28 cellular contexts compared by ENCODE assay signal in genomic region chr12:90290980-90291975, GRCh38.
DNase-seq lines count a peak whose midpoint lies in the region; ATAC-seq and TF ChIP-seq lines count a peak whose summit lies in the region.
"Had no signal": no experiment of that assay in that cellular context is flagged by ENCODE, and none has a peak within 500 bp of the region (broad histone marks: within the 10 kb centered on the region; RNA-seq: fewer than 3 reads in every experiment).

No MANE protein-coding gene starts in this region.

- intact Hi-C loops in left cardiac atrium (cut with DNase I) (no loop called here), Right ventricle myocardium inferior (cut with DNase I) (no loop called here), spleen (cut with DNase I; ENCODE audit: low total_unique reads) (no loop called here), psoas muscle (cut with DNase I) (loop anchor here in 1 of 2 donors (5.0 kb wide), 1 partner anchor 1901 kb away; no protein-coding TSS in a partner anchor)

- no peak for DNase-seq in left cardiac atrium
- no peak for DNase-seq in Right ventricle myocardium inferior (ENCODE audit: missing footprints)
- DNase-seq in fibroblast of pulmonary artery (ENCODE audit: low read depth): peak; percentile 29
- DNase-seq in medulla oblongata (ENCODE audit: extremely low spot score): peak; percentile 15
- no peak for DNase-seq in spleen
- no peak for DNase-seq in psoas muscle
- no peak for DNase-seq in MG63
- DNase-seq in NCI-H82 treated with DMSO at 0.1 percent for 48 hours (lab: John Stamatoyannopoulos, UW; ENCODE audit: unreplicated experiment): no peak
- DNase-seq: activated CD4-positive, alpha-beta memory T cell treated with anti-CD3 and anti-CD28 coated beads, Interleukin-2, amount 10 ng/mL, durations not matched to agents 7 days and 5 days; activated CD8-positive, alpha-beta memory T cell treated with anti-CD3 and anti-CD28 coated beads, Interleukin-2, amount 50 U/mL, for 4 hours; activated naive CD4-positive, alpha-beta T cell treated with anti-CD3 and anti-CD28 coated beads for 36 hours; body of pancreas; Calu3; cerebellar nuclear complex; dorsolateral prefrontal cortex; H7; KBM-7; naive thymus-derived CD8-positive, alpha-beta T cell; NCI-H1105 treated with DMSO at 0.1 percent for 48 hours; NCI-H2029 treated with DMSO at 0.1 percent for 48 hours; NCI-H524 treated with DMSO at 0.1 percent for 48 hours; NK-92 treated with Interleukin-12 subunit alpha and Interleukin-12 subunit beta, amount 100 ng/mL, for 24 hours; SHP77 treated with DMSO at 0.1 percent for 48 hours; stimulated activated CD4-positive, alpha-beta T cell treated with anti-CD3 and anti-CD28 coated beads, Interleukin-2, amount 100 ng/mL, for 24 hours; stimulated activated CD8-positive, alpha-beta memory T cell treated with anti-CD3 and anti-CD28 coated beads, Interleukin-4, amount 100 ng/mL, for 48 hours; stimulated activated naive CD8-positive, alpha-beta T cell treated with anti-CD3 and anti-CD28 coated beads, Interleukin-15, amount 100 ng/mL, for 72 hours had no signal

- ATAC-seq in left cardiac atrium (peak; percentile 47 to 50), Right ventricle myocardium inferior (no peak), psoas muscle (no peak)
- ATAC-seq: body of pancreas; gastroesophageal sphincter; naive thymus-derived CD8-positive, alpha-beta T cell; stimulated activated naive CD8-positive, alpha-beta T cell treated with anti-CD3 and anti-CD28 coated beads, Interleukin-15, amount 100 ng/mL, for 72 hours had no signal

- no peaks in the 10 kb centered on the region for H3K27me3 ChIP-seq in spleen (replicated peaks in 1 of 7)
- H3K27me3 ChIP-seq in psoas muscle (ENCODE audit: insufficient read depth in 3 of 3, low read length in 2 of 3): no peaks in the 10 kb centered on the region
- no peaks in the 10 kb centered on the region for H3K27me3 ChIP-seq in MG63
- H3K27me3 ChIP-seq: body of pancreas, dorsolateral prefrontal cortex, gastroesophageal sphincter, hepatocyte had no signal

- TF ChIP-seq CTCF in fibroblast of pulmonary artery (IDR thresholded peaks at IDR 0.05; ENCODE audit: low read length, missing control alignments) (no peak), spleen (IDR thresholded peaks at IDR 0.05 in 8 of 11, conservative IDR thresholded peaks at IDR 0.05 in 3 of 11) (no peak), psoas muscle (IDR thresholded peaks at IDR 0.05) (no peak)

- 82 to 92% (median 86%) methylated on average over 4 of the region's 4 CpGs for WGBS in spleen, 5 donors
- 83 to 88% (median 88%) methylated on average over 4 of the region's 4 CpGs for WGBS in psoas muscle, 3 donors

- no peak overlapping the region for H3K4me3 ChIP-seq in fibroblast of pulmonary artery (replicated peaks; ENCODE audit: low read depth, low read length)
- no peak overlapping the region for H3K4me3 ChIP-seq in spleen
- H3K4me3 ChIP-seq in psoas muscle: no peak overlapping the region
- no peak overlapping the region for H3K4me3 ChIP-seq in MG63
- H3K4me3 ChIP-seq: body of pancreas, dorsolateral prefrontal cortex, gastroesophageal sphincter, hepatocyte had no signal

- no peaks in the 10 kb centered on the region for H3K36me3 ChIP-seq in spleen
- H3K36me3 ChIP-seq in psoas muscle (ENCODE audit: insufficient read depth in 1 of 2, low read depth in 1 of 2): no peaks in the 10 kb centered on the region
- H3K36me3 ChIP-seq in MG63: no peaks in the 10 kb centered on the region
- H3K36me3 ChIP-seq: gastroesophageal sphincter had no signal

- H3K4me1 ChIP-seq in spleen: peaks cover 0 to 12% (median 0%) of the 10 kb centered on the region in 6 donors
- no peaks in the 10 kb centered on the region for H3K4me1 ChIP-seq in psoas muscle

- H3K27ac ChIP-seq in spleen (peak overlapping the region in 5 of 8 donors; percentile 6 to 38 (median 18)), psoas muscle (no peak overlapping the region)
- H3K27ac ChIP-seq: body of pancreas, dorsolateral prefrontal cortex, hepatocyte had no signal

- H3K9me3 ChIP-seq in spleen: peaks cover 0 to 29% (median 22%) of the 10 kb centered on the region in 8 donors
- peaks cover 6% of the 10 kb centered on the region for H3K9me3 ChIP-seq in psoas muscle
- no peaks in the 10 kb centered on the region; the same call in 1 of the 2 replicates for H3K9me3 ChIP-seq in MG63
- H3K9me3 ChIP-seq: body of pancreas, gastroesophageal sphincter had no signal

- TF ChIP-seq POLR2A in spleen (IDR thresholded peaks at IDR 0.05): no peak

Comparison
In these comparisons a context has a peak if more than half of its experiments do, and no peak if none do; other contexts are left out.
1. ATAC-seq: peak in left cardiac atrium (2 of 2); none in Right ventricle myocardium inferior (single experiment) and psoas muscle (0 of 4).
2. DNase-seq: peak in fibroblast of pulmonary artery (single experiment) and medulla oblongata (single experiment); none in left cardiac atrium (single experiment), Right ventricle myocardium inferior (single experiment), spleen (single experiment), psoas muscle (0 of 2), MG63 (single experiment) and NCI-H82 treated with DMSO at 0.1 percent for 48 hours (single experiment).